2 cellular contexts compared by ENCODE assay signal in the genomic region with DNA sequence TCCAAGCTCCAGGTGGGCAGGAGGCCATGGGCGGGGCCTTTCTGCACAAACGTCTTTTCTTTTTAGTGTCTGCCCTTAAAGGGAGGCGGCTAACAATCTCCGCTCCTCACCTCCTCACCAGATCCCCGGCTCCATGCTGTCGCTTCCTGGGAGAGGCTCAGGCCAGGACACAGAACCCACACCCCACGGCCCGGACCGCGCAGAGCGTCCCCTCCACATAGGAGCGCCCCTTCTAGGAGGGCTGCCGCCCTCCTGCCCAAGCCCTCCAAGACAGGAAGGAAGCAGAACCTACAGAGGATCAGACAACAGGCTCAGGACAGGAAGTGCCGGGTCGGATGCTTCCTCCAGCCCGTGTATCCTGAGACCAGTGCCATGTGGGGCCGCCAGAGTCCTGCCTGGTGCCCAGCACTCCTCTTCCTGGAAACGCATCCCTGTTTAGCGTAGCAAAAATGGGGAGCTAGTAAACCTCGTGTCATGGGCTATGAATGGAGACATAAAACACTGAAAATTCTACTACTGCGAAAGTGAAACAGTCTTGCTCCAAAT.
TF ChIP-seq lines count a peak whose summit lies in the region.

No MANE protein-coding gene starts in this region.

TF ChIP-seq in IMR-90, 13 proteins besides CTCF, POLR2A, EP300 and RAD21:
- no peak for TF ChIP-seq RCOR1 (IDR thresholded peaks at IDR 0.05; ENCODE audit: insufficient replicate concordance, low read length)

TF ChIP-seq in WTC11, 78 proteins besides CTCF, POLR2A, EP300 and RAD21:
- TF ChIP-seq PRRX2 (CRISPR knock-in tag; IDR thresholded peaks at IDR 0.05) (no peak), FOXK1 (CRISPR knock-in tag; IDR thresholded peaks at IDR 0.05) (no peak), ZBTB21 (CRISPR knock-in tag; IDR thresholded peaks at IDR 0.05; ENCODE audit: borderline replicate concordance) (no peak), IRF2 (CRISPR knock-in tag; IDR thresholded peaks at IDR 0.05; ENCODE audit: borderline replicate concordance, low read depth) (no peak), TEAD4 (CRISPR knock-in tag; IDR thresholded peaks at IDR 0.05) (no peak), CBFB (CRISPR knock-in tag; IDR thresholded peaks at IDR 0.05; ENCODE audit: low read depth) (no peak), MLX (CRISPR knock-in tag; IDR thresholded peaks at IDR 0.05) (no peak), RELA (CRISPR knock-in tag; IDR thresholded peaks at IDR 0.05; ENCODE audit: borderline replicate concordance) (no peak)
- TF ChIP-seq, protein P1, sequence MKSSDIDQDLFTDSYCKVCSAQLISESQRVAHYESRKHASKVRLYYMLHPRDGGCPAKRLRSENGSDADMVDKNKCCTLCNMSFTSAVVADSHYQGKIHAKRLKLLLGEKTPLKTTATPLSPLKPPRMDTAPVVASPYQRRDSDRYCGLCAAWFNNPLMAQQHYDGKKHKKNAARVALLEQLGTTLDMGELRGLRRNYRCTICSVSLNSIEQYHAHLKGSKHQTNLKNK (CRISPR knock-in tag; IDR thresholded peaks at IDR 0.05) = no peak
- TF ChIP-seq, protein P2, sequence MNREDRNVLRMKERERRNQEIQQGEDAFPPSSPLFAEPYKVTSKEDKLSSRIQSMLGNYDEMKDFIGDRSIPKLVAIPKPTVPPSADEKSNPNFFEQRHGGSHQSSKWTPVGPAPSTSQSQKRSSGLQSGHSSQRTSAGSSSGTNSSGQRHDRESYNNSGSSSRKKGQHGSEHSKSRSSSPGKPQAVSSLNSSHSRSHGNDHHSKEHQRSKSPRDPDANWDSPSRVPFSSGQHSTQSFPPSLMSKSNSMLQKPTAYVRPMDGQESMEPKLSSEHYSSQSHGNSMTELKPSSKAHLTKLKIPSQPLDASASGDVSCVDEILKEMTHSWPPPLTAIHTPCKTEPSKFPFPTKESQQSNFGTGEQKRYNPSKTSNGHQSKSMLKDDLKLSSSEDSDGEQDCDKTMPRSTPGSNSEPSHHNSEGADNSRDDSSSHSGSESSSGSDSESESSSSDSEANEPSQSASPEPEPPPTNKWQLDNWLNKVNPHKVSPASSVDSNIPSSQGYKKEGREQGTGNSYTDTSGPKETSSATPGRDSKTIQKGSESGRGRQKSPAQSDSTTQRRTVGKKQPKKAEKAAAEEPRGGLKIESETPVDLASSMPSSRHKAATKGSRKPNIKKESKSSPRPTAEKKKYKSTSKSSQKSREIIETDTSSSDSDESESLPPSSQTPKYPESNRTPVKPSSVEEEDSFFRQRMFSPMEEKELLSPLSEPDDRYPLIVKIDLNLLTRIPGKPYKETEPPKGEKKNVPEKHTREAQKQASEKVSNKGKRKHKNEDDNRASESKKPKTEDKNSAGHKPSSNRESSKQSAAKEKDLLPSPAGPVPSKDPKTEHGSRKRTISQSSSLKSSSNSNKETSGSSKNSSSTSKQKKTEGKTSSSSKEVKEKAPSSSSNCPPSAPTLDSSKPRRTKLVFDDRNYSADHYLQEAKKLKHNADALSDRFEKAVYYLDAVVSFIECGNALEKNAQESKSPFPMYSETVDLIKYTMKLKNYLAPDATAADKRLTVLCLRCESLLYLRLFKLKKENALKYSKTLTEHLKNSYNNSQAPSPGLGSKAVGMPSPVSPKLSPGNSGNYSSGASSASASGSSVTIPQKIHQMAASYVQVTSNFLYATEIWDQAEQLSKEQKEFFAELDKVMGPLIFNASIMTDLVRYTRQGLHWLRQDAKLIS (CRISPR knock-in tag; IDR thresholded peaks at IDR 0.05; ENCODE audit: borderline replicate concordance) = no peak
- TF ChIP-seq, protein P3, sequence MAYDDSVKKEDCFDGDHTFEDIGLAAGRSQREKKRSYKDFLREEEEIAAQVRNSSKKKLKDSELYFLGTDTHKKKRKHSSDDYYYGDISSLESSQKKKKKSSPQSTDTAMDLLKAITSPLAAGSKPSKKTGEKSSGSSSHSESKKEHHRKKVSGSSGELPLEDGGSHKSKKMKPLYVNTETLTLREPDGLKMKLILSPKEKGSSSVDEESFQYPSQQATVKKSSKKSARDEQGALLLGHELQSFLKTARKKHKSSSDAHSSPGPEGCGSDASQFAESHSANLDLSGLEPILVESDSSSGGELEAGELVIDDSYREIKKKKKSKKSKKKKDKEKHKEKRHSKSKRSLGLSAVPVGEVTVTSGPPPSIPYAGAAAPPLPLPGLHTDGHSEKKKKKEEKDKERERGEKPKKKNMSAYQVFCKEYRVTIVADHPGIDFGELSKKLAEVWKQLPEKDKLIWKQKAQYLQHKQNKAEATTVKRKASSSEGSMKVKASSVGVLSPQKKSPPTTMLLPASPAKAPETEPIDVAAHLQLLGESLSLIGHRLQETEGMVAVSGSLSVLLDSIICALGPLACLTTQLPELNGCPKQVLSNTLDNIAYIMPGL (CRISPR knock-in tag; IDR thresholded peaks at IDR 0.05) = no peak
- TF ChIP-seq, protein P4, sequence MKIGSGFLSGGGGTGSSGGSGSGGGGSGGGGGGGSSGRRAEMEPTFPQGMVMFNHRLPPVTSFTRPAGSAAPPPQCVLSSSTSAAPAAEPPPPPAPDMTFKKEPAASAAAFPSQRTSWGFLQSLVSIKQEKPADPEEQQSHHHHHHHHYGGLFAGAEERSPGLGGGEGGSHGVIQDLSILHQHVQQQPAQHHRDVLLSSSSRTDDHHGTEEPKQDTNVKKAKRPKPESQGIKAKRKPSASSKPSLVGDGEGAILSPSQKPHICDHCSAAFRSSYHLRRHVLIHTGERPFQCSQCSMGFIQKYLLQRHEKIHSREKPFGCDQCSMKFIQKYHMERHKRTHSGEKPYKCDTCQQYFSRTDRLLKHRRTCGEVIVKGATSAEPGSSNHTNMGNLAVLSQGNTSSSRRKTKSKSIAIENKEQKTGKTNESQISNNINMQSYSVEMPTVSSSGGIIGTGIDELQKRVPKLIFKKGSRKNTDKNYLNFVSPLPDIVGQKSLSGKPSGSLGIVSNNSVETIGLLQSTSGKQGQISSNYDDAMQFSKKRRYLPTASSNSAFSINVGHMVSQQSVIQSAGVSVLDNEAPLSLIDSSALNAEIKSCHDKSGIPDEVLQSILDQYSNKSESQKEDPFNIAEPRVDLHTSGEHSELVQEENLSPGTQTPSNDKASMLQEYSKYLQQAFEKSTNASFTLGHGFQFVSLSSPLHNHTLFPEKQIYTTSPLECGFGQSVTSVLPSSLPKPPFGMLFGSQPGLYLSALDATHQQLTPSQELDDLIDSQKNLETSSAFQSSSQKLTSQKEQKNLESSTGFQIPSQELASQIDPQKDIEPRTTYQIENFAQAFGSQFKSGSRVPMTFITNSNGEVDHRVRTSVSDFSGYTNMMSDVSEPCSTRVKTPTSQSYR (CRISPR knock-in tag; IDR thresholded peaks at IDR 0.05) = no peak
